In the genomic region with DNA sequence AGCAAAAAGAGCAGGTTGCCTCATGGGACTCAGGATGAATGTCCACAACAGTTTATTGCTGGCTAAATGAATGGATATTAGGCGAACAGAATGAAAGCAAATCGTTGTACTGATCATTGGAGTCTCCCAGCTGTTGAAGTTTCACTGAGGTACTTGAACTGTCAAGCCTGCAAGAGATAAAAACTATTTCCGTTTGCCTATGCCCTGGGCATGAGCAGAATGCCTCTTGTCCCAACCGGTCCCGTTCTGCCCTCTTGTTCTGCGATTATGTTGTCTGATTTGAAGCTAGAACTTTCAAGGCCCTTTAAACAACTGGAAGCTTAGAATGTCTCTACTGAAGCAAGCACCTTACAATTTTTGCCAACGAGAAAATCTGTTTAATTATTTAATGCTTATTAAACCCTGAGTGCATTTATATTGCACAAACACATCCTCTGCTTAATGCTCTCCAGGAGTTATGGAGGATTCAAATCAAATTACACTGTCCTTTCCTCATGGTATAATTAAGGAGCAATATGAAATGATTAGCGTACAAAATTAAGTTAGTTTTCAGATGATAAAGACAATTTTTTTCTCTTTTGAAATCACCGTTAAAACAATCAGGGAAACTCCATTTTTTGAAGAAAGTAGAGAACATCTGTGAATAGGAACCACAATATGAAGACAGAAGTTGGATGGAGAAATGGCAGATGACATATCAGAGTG, we compare ENCODE assay signal across 25 cellular contexts.
"Had no signal": no experiment of that assay in that cellular context is flagged by ENCODE, and none has a peak within 500 bp of the region (broad histone marks: within the 10 kb centered on the region; RNA-seq: fewer than 3 reads in every experiment).

No MANE protein-coding gene starts in this region.

- DNase-seq: activated B cell treated with CpG ODN at 0.5 μM for 24 hours; activated CD4-positive, alpha-beta T cell treated with anti-CD3 and anti-CD28 coated beads, Interleukin-2, amount 50 U/mL, for 1 hour; activated CD8-positive, alpha-beta T cell treated with anti-CD3 and anti-CD28 coated beads for 36 hours; activated naive CD8-positive, alpha-beta T cell treated with anti-CD3 and anti-CD28 coated beads, Interleukin-2, amount 50 U/mL, for 24 hours; activated T-cell treated with anti-CD3 and anti-CD28 coated beads, Interleukin-2, amount 50 U/mL, for 48 hours; amygdala; dermis blood vessel endothelial cell; effector CD4-positive, alpha-beta T cell; foreskin melanocyte; glutamatergic neuron; islet precursor cell; left cardiac atrium; midbrain; naive thymus-derived CD4-positive, alpha-beta T cell; nucleus accumbens; pancreas; stimulated activated CD4-positive, alpha-beta T cell treated with anti-CD3 and anti-CD28 coated beads, Interleukin-15, amount 100 ng/mL, for 24 hours; stimulated activated CD4-positive, alpha-beta T cell treated with anti-CD3 and anti-CD28 coated beads, Interleukin-2, amount 100 ng/mL, for 24 hours; stimulated activated naive CD4-positive, alpha-beta T cell treated with Interleukin-2 at 50 U/mL for 16 hours; T-helper 1 cell; testis; transverse colon had no signal

- H3K27ac ChIP-seq: pancreas, right atrium auricular region, testis, transverse colon had no signal

- H3K36me3 ChIP-seq: pancreas, right atrium auricular region had no signal

- H3K4me3 ChIP-seq: pancreas, right atrium auricular region, testis, transverse colon had no signal

- H3K4me1 ChIP-seq: pancreas, right atrium auricular region, testis had no signal

- H3K27me3 ChIP-seq: pancreas, right atrium auricular region, testis, transverse colon had no signal

- H3K9me3 ChIP-seq: pancreas, right atrium auricular region, testis, transverse colon had no signal

- ATAC-seq: activated CD8-positive, alpha-beta T cell treated with anti-CD3 and anti-CD28 coated beads for 36 hours; activated naive CD8-positive, alpha-beta T cell treated with anti-CD3 and anti-CD28 coated beads, Interleukin-2, amount 50 U/mL, for 24 hours; left cardiac atrium; naive thymus-derived CD4-positive, alpha-beta T cell; pancreas had no signal

- FAIRE-seq: colon, endometrium, pancreas had no signal
